ENCODE assay signal across 1 cellular context in genomic region chr1:16249838-16250241, GRCh38.
A peak's percentile ranks its signal among the peaks of the same experiment; 100 is the strongest.
TF ChIP-seq lines count a peak whose summit lies in the region.

No MANE protein-coding gene starts in this region.

TF ChIP-seq in GM12878, 131 proteins besides CTCF, POLR2A, EP300 and RAD21:
- no peak for TF ChIP-seq CEBPZ (IDR thresholded peaks at IDR 0.05; ENCODE audit: low read depth, low read length)
- TF ChIP-seq GATAD2B (conservative IDR thresholded peaks at IDR 0.05; ENCODE audit: low read depth) = no peak
- no peak for TF ChIP-seq CEBPB (IDR thresholded peaks at IDR 0.05; ENCODE audit: borderline replicate concordance in 1 of 2, low read depth in 2 of 2, low read length in 2 of 2)
- TF ChIP-seq SREBF1 (IDR thresholded peaks at IDR 0.05; ENCODE audit: low read length) = no peak
- no peak for TF ChIP-seq BCL11A (IDR thresholded peaks at IDR 0.05; ENCODE audit: low read depth, low read length)
- TF ChIP-seq SP1 (IDR thresholded peaks at IDR 0.05; ENCODE audit: low read depth, low read length) = no peak
- TF ChIP-seq NBN (IDR thresholded peaks at IDR 0.05) = no peak
- TF ChIP-seq SMAD1 (IDR thresholded peaks at IDR 0.05; ENCODE audit: low read depth, partially characterized antibody) = peak; percentile 74
- TF ChIP-seq LARP7 (IDR thresholded peaks at IDR 0.05) = no peak
- TF ChIP-seq PKNOX1 (IDR thresholded peaks at IDR 0.05) = peak; percentile 39; the same call in 1 of the 2 replicates
- TF ChIP-seq ATF3 (IDR thresholded peaks at IDR 0.05; ENCODE audit: borderline replicate concordance, extremely low read depth, low read depth, low read length) = no peak
- no peak for TF ChIP-seq NKRF (conservative IDR thresholded peaks at IDR 0.05)
- TF ChIP-seq NFYA (IDR thresholded peaks at IDR 0.05; ENCODE audit: borderline replicate concordance, low read depth, low read length) = no peak
- no peak for TF ChIP-seq IRF4 (IDR thresholded peaks at IDR 0.05; ENCODE audit: low read depth, low read length)
